ENCODE assay signal across 3 cellular contexts in genomic region chrX:46793386-46794143, GRCh38.
TF ChIP-seq lines count a peak whose summit lies in the region.

No MANE protein-coding gene starts in this region.

TF ChIP-seq in A549, 52 proteins besides CTCF, POLR2A, EP300 and RAD21:
- TF ChIP-seq NFE2L2 (conservative IDR thresholded peaks at IDR 0.05; ENCODE audit: low read length) (no peak), MAZ (IDR thresholded peaks at IDR 0.05; ENCODE audit: borderline replicate concordance, low read depth, low read length) (no peak), CBX8 (IDR thresholded peaks at IDR 0.05) (no peak), USF2 (IDR thresholded peaks at IDR 0.05) (no peak), EHMT2 (IDR thresholded peaks at IDR 0.05; ENCODE audit: low read depth) (no peak), MYC (IDR thresholded peaks at IDR 0.05; ENCODE audit: borderline replicate concordance, low read length) (no peak), CHD4 (IDR thresholded peaks at IDR 0.05; ENCODE audit: borderline replicate concordance) (no peak), HDAC2 (IDR thresholded peaks at IDR 0.05) (no peak)
TF ChIP-seq in A549: peak in this region for 0.

TF ChIP-seq in HCT116, 20 proteins besides CTCF, POLR2A, EP300 and RAD21:
- TF ChIP-seq SIN3A (IDR thresholded peaks at IDR 0.05; ENCODE audit: low read depth) = no peak
- no peak for TF ChIP-seq CEBPB (IDR thresholded peaks at IDR 0.05; ENCODE audit: low read depth)
- TF ChIP-seq FOSL1 (IDR thresholded peaks at IDR 0.05; ENCODE audit: low read depth) = no peak
- no peak for TF ChIP-seq ELF1 (IDR thresholded peaks at IDR 0.05; ENCODE audit: borderline replicate concordance, low read depth)
- TF ChIP-seq CBX3 (IDR thresholded peaks at IDR 0.05; ENCODE audit: low read depth) = no peak
- no peak for TF ChIP-seq ZFX (IDR thresholded peaks at IDR 0.05)
- TF ChIP-seq EGR1 (IDR thresholded peaks at IDR 0.05; ENCODE audit: low read depth) = no peak
- no peak for TF ChIP-seq SRF (IDR thresholded peaks at IDR 0.05; ENCODE audit: low read depth)
- TF ChIP-seq ATF3 (IDR thresholded peaks at IDR 0.05) = no peak
- no peak for TF ChIP-seq JUND (IDR thresholded peaks at IDR 0.05)
- TF ChIP-seq TCF7L2 (IDR thresholded peaks at IDR 0.05; ENCODE audit: borderline replicate concordance, extremely low read depth, insufficient read depth, insufficient read length) = no peak
- no peak for TF ChIP-seq REST (IDR thresholded peaks at IDR 0.05; ENCODE audit: low read depth)
- no peak for TF ChIP-seq EZH2phosphoT487 (IDR thresholded peaks at IDR 0.05; ENCODE audit: borderline replicate concordance)
- TF ChIP-seq EZH2 (IDR thresholded peaks at IDR 0.05) = no peak
- no peak for TF ChIP-seq POLR2AphosphoS5 (IDR thresholded peaks at IDR 0.05; ENCODE audit: low read depth, low read length)
- TF ChIP-seq ZNF274 (IDR thresholded peaks at IDR 0.05; ENCODE audit: low read depth, low read length) = no peak
TF ChIP-seq in HCT116: peak in this region for 0.

TF ChIP-seq in WTC11, 78 proteins besides CTCF, POLR2A, EP300 and RAD21:
- TF ChIP-seq NR3C1 (CRISPR knock-in tag; conservative IDR thresholded peaks at IDR 0.05; ENCODE audit: low read depth) = no peak
